Comparison of ENCODE assay signal across 14 cellular contexts in the genomic region with DNA sequence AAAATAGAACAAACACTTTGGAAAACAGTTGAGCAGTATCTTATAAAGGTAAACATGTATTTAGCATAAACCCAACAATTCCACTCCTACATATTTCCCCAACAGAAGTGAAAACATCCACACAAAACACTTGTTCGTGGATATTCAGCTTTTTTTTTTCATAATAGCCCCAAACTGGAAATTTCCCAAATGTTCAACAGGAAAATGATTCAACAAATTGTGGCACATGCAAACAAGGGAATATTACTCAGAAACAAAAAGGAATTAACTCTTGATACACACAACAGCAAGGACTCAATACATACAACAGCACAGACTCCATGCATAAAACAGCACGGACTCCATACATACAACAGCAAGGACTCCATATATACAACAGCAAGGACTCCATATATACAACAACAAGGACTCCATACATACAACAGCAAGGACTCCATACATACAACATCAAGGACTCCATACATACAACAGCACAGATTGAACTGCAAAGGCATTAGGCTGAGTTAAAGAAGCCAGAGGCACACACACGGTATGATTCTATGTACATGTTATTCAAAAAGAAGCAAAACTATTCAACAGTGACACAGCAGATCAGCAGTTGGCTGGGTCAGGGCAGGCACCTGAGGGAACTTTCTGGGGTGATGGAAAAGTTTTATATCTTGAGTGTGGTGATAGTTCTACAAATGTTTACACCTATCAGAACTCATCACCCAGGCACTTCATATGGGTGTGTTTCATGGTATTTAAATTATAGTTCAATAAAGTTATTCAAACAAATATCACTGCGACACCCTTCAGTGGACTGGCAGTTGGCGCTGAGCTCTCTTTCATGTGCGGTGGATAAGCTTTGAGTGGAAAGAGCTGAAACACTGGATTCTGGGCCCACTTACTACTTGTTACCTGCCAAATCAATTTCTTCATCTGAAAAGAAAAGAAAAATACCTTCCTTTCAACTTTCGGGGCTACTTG. TPM values are rescaled to one million over a fixed set of nuclear protein-coding genes. Genes with fewer than 3 reads are reported as not detected.
A peak's percentile ranks its signal among the peaks of the same experiment; 100 is the strongest.
DNase-seq lines count a peak whose midpoint lies in the region; ATAC-seq and TF ChIP-seq lines count a peak whose summit lies in the region.
"Had no signal": no experiment of that assay in that cellular context is flagged by ENCODE, and none has a peak within 500 bp of the region (broad histone marks: within the 10 kb centered on the region; RNA-seq: fewer than 3 reads in every experiment).

No MANE protein-coding gene starts in this region.

- no peaks in the 10 kb centered on the region for H3K36me3 ChIP-seq in left lung
- H3K36me3 ChIP-seq in stomach, result peaks cover 0 to 5% (median 0%) of the 10 kb centered on the region in 4 donors

- intact Hi-C loops in activated T-helper 1 cell treated with anti-CD3 and anti-CD28 coated beads, Interleukin-12 subunit alpha, Interleukin-12 subunit beta, Interleukin-2, Interleukin-4 antibody, amounts not matched to agents 30 ng/mL and 10 ng/mL and 1 ng/mL, durations not matched to agents 14 hours and 24 hours and 36 hours (cut with micrococcal nuclease), result no loop called here
- intact Hi-C loops in left lung (cut with DNase I), result no loop called here
- intact Hi-C loops in stomach (cut with DNase I; ENCODE audit: low total_unique reads), result no loop called here

- TF ChIP-seq CTCF in left lung (IDR thresholded peaks at IDR 0.05) (no peak), stomach (IDR thresholded peaks at IDR 0.05) (no peak)

- no peak for TF ChIP-seq POLR2A in stomach (IDR thresholded peaks at IDR 0.05)

- H3K27me3 ChIP-seq in left lung (no peaks in the 10 kb centered on the region), stomach (no peaks in the 10 kb centered on the region)

- no peak for TF ChIP-seq EP300 in stomach (IDR thresholded peaks at IDR 0.05)

- no peaks in the 10 kb centered on the region for H3K9me3 Mint-ChIP-seq in activated T-cell treated with anti-CD3 and anti-CD28 coated beads, Interleukin-2, amount 50 U/mL, for 24 hours
- no peaks in the 10 kb centered on the region for H3K9me3 Mint-ChIP-seq in activated T-helper 1 cell treated with anti-CD3 and anti-CD28 coated beads, Interleukin-12 subunit alpha, Interleukin-12 subunit beta, Interleukin-2, Interleukin-4 antibody, amounts not matched to agents 30 ng/mL and 10 ng/mL and 1 ng/mL, durations not matched to agents 14 hours and 24 hours and 36 hours

- peaks cover 74% of the 10 kb centered on the region for H3K4me1 Mint-ChIP-seq in activated T-cell treated with anti-CD3 and anti-CD28 coated beads, Interleukin-2, amount 50 U/mL, for 24 hours (ENCODE audit: low read depth)
- peaks cover 87% of the 10 kb centered on the region for H3K4me1 Mint-ChIP-seq in activated T-helper 1 cell treated with anti-CD3 and anti-CD28 coated beads, Interleukin-12 subunit alpha, Interleukin-12 subunit beta, Interleukin-2, Interleukin-4 antibody, amounts not matched to agents 30 ng/mL and 10 ng/mL and 1 ng/mL, durations not matched to agents 14 hours and 24 hours and 36 hours (ENCODE audit: low read depth)

- WGBS in stomach, 5 donors, result 77 to 88% (median 82%) methylated on average over 7 of the region's 7 CpGs

- H3K36me3 Mint-ChIP-seq in activated T-cell treated with anti-CD3 and anti-CD28 coated beads, Interleukin-2, amount 50 U/mL, for 24 hours (ENCODE audit: low read depth), result peaks cover 95% of the 10 kb centered on the region
- peaks cover 41% of the 10 kb centered on the region for H3K36me3 Mint-ChIP-seq in activated T-helper 1 cell treated with anti-CD3 and anti-CD28 coated beads, Interleukin-12 subunit alpha, Interleukin-12 subunit beta, Interleukin-2, Interleukin-4 antibody, amounts not matched to agents 30 ng/mL and 10 ng/mL and 1 ng/mL, durations not matched to agents 14 hours and 24 hours and 36 hours (ENCODE audit: low read depth)

- no peak overlapping the region for H3K4me3 Mint-ChIP-seq in activated T-cell treated with anti-CD3 and anti-CD28 coated beads, Interleukin-2, amount 50 U/mL, for 24 hours
- no peak overlapping the region for H3K4me3 Mint-ChIP-seq in activated T-helper 1 cell treated with anti-CD3 and anti-CD28 coated beads, Interleukin-12 subunit alpha, Interleukin-12 subunit beta, Interleukin-2, Interleukin-4 antibody, amounts not matched to agents 30 ng/mL and 10 ng/mL and 1 ng/mL, durations not matched to agents 14 hours and 24 hours and 36 hours
- H3K4me3 Mint-ChIP-seq: neural crest cell, type B pancreatic cell had no signal

- H3K27me3 Mint-ChIP-seq in activated T-cell treated with anti-CD3 and anti-CD28 coated beads, Interleukin-2, amount 50 U/mL, for 24 hours, result no peaks in the 10 kb centered on the region
- no peaks in the 10 kb centered on the region for H3K27me3 Mint-ChIP-seq in activated T-helper 1 cell treated with anti-CD3 and anti-CD28 coated beads, Interleukin-12 subunit alpha, Interleukin-12 subunit beta, Interleukin-2, Interleukin-4 antibody, amounts not matched to agents 30 ng/mL and 10 ng/mL and 1 ng/mL, durations not matched to agents 14 hours and 24 hours and 36 hours (ENCODE audit: insufficient read depth)

- H3K9me3 ChIP-seq in left lung, result no peaks in the 10 kb centered on the region
- no peaks in the 10 kb centered on the region for H3K9me3 ChIP-seq in stomach

- peak overlapping the region; percentile 7 to 39 for H3K27ac ChIP-seq in left lung
- peak overlapping the region in 4 of 5 donors; percentile 16 to 66 (median 52) for H3K27ac ChIP-seq in stomach

- H3K4me1 ChIP-seq in left lung (peaks cover 31 to 46% of the 10 kb centered on the region in 2 donors), stomach (peaks cover 7 to 40% (median 18%) of the 10 kb centered on the region in 4 donors)

- DNase-seq in activated T-cell treated with anti-CD3 and anti-CD28 coated beads, Interleukin-2, amount 50 U/mL, for 24 hours, result no peak
- DNase-seq in activated T-cell treated with anti-CD3 and anti-CD28 coated beads for 4 hours (no peak), left lung (no peak), stomach (no peak), NCI-H69 (lab: John Stamatoyannopoulos, UW) (no peak)
- no peak for DNase-seq in activated T-helper 1 cell treated with anti-CD3 and anti-CD28 coated beads, Interleukin-12 subunit alpha, Interleukin-12 subunit beta, Interleukin-2, Interleukin-4 antibody, amounts not matched to agents 30 ng/mL and 10 ng/mL and 1 ng/mL, durations not matched to agents 14 hours and 24 hours and 36 hours (ENCODE audit: low spot score)
- DNase-seq: activated CD4-positive, alpha-beta T cell treated with anti-CD3 and anti-CD28 coated beads for 48 hours; DMS 273 treated with DMSO at 0.1 percent for 48 hours; NCI-H2171; small intestine had no signal

- H3K4me3 ChIP-seq in left lung (no peak overlapping the region), stomach (no peak overlapping the region)

- peak overlapping the region; percentile 8 for H3K27ac Mint-ChIP-seq in activated T-cell treated with anti-CD3 and anti-CD28 coated beads, Interleukin-2, amount 50 U/mL, for 24 hours
- H3K27ac Mint-ChIP-seq in activated T-helper 1 cell treated with anti-CD3 and anti-CD28 coated beads, Interleukin-12 subunit alpha, Interleukin-12 subunit beta, Interleukin-2, Interleukin-4 antibody, amounts not matched to agents 30 ng/mL and 10 ng/mL and 1 ng/mL, durations not matched to agents 14 hours and 24 hours and 36 hours, result peak overlapping the region; percentile 3
- H3K27ac Mint-ChIP-seq: type B pancreatic cell had no signal

- ATAC-seq in left lung, result no peak
- ATAC-seq in GM18861 (IDR thresholded peaks at IDR 0.05; ENCODE audit: unreplicated experiment), result no peak
- ATAC-seq in HG03521 (IDR thresholded peaks at IDR 0.05; ENCODE audit: unreplicated experiment), result no peak

RNA-seq across cellular contexts. Expression of gene RFTN1, which starts 28.2 kb away (rescaled TPM):
- 97.6 and 97.8 TPM in 2 replicates for total RNA-seq in activated T-helper 1 cell treated with anti-CD3 and anti-CD28 coated beads, Interleukin-12 subunit alpha, Interleukin-12 subunit beta, Interleukin-2, Interleukin-4 antibody, amounts not matched to agents 30 ng/mL and 10 ng/mL and 1 ng/mL, durations not matched to agents 14 hours and 24 hours and 36 hours
- total RNA-seq in left lung, result 10 to 100 TPM; 47.2 to 85.1 TPM
- 100 to 1,000 TPM in 1 of 5 donors, 10 to 100 TPM in 3, 1 to 10 TPM in 1; 4.6 to 103 (median 35.1) TPM for total RNA-seq in stomach
- polyA plus RNA-seq in stomach, result 10 to 100 TPM in 2 of 3 donors, 1 to 10 TPM in 1; 7.1 to 18.6 (median 17.7) TPM
